ENCODE assay signal across 18 cellular contexts in the genomic region with DNA sequence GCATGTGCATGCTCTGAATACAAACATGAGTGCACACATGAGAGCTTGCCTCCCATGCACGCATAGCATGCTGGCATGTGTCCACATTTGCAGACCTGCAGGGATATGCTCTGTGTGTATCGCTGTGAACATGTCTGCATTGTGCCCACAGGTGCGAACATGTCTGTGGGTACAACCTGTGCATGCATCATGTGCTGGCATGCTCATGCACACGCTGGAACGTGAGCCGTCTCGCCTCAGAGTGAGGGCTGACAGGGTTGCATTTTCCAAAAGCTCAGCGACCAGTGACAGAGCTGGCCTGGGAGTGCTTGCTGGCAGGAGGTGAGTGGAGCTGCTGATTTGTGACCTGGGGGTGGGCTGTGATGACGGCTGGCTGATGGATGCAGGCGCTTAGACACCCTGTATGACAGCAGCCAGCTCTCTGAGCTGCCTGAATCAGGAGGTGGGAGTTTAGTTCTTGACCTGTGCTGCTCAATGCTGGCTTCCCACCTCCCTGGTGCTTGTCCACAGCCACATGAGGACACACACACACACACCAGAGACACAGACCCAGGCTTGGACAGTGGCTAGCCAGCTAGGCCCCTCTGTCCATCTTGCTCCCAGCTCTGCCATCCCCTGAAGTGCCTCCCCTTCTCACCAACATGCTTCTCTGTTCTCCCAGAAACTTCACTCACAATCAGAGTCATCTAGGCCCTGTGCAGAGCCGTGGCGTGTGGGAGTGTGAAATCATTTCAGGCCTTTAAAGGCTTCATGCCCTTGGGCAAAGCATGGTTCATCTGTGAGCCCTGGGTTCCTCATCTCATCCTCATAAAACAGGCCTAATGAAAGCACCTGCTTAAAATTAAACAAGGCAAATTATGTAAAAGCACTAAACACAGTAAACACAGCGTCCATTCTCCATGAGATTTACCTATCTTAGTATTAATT. TPM values are rescaled to one million over a fixed set of nuclear protein-coding genes. Genes with fewer than 3 reads are reported as not detected.
A peak's percentile ranks its signal among the peaks of the same experiment; 100 is the strongest.
DNase-seq lines count a peak whose midpoint lies in the region; TF ChIP-seq lines count a peak whose summit lies in the region.
"Had no signal": no experiment of that assay in that cellular context is flagged by ENCODE, and none has a peak within 500 bp of the region (broad histone marks: within the 10 kb centered on the region; RNA-seq: fewer than 3 reads in every experiment).

No MANE protein-coding gene starts in this region.

- peak overlapping the region; percentile 14 for H2AFZ ChIP-seq in neural cell (ENCODE audit: low read depth, low read length)
- H2AFZ ChIP-seq: GM23248 had no signal

- no peaks in the 10 kb centered on the region for H3K9me2 ChIP-seq in neural cell (ENCODE audit: insufficient read depth, low read length)

- TF ChIP-seq CTCF in neural cell (IDR thresholded peaks at IDR 0.05; ENCODE audit: poor library complexity, severe bottlenecking), result no peak
- TF ChIP-seq CTCF in foreskin fibroblast (IDR thresholded peaks at IDR 0.05; ENCODE audit: low read depth, low read length), result no peak

- H3K36me3 ChIP-seq in neural cell (ENCODE audit: insufficient read depth, low read length), result no peaks in the 10 kb centered on the region
- H3K36me3 ChIP-seq: HAP-1, Peyer's patch had no signal

- no peaks in the 10 kb centered on the region for H3K79me2 ChIP-seq in neural cell (replicated peaks; ENCODE audit: insufficient read depth, low read length)

- H3K27me3 ChIP-seq in neural cell (ENCODE audit: insufficient read depth, low read depth, low read length), result peaks cover 24% of the 10 kb centered on the region

- H3K4me3 ChIP-seq in neural cell (ENCODE audit: low read length) (no peak overlapping the region), foreskin fibroblast (ENCODE audit: low read depth in 1 of 2, low read length in 2 of 2) (no peak overlapping the region)
- H3K4me3 ChIP-seq: GM12878, GM23248, HAP-1, Peyer's patch had no signal

- H3K27ac ChIP-seq in neural cell (ENCODE audit: low read length), result peak overlapping the region; percentile 64
- H3K27ac ChIP-seq: 22Rv1, GM23248, Peyer's patch had no signal

- TF ChIP-seq RAD21 in neural cell (conservative IDR thresholded peaks at IDR 0.05), result no peak

- H3F3A ChIP-seq in neural cell (ENCODE audit: insufficient read depth, low read length, poor library complexity, severe bottlenecking), result no peaks in the 10 kb centered on the region

- DNase-seq in NCI-H2227 treated with DMSO at 0.1 percent for 48 hours (lab: John Stamatoyannopoulos, UW) (peak; percentile 7), NCI-H2227 (lab: John Stamatoyannopoulos, UW; ENCODE audit: unreplicated experiment) (no peak), NCI-H1417 (lab: John Stamatoyannopoulos, UW) (peak in 2 of 3 experiments; percentile 38 to 79), cerebellum (ENCODE audit: low spot score) (peak; percentile 38), foreskin fibroblast (no peak), iPS-NIHi7 (ENCODE audit: extremely low spot score) (no peak)
- no peak for DNase-seq in stimulated activated naive CD4-positive, alpha-beta T cell treated with Interleukin-2 at 50 U/mL for 16 hours (lab: John Stamatoyannopoulos, UW)
- DNase-seq: AML-193, DND-41, GM23248, Karpas-422, NCI-H510A, Peyer's patch had no signal

- no peaks in the 10 kb centered on the region for H4K20me1 ChIP-seq in neural cell (ENCODE audit: insufficient read depth)

- H3K9me3 ChIP-seq in neural cell (ENCODE audit: low read length), result no peaks in the 10 kb centered on the region
- H3K9me3 ChIP-seq: HAP-1, Peyer's patch had no signal

- peak; percentile 22 for TF ChIP-seq EP300 in neural cell (conservative IDR thresholded peaks at IDR 0.05; ENCODE audit: poor library complexity, severe bottlenecking)

- peak overlapping the region; percentile 34 for H3K9ac ChIP-seq in neural cell (ENCODE audit: low read length)
- H3K9ac ChIP-seq: GM23248 had no signal

- no peak overlapping the region for H3K4me2 ChIP-seq in neural cell (ENCODE audit: low read length)

TF ChIP-seq in neural cell, 6 proteins besides CTCF, POLR2A, EP300 and RAD21:
- TF ChIP-seq POLR2AphosphoS5 (IDR thresholded peaks at IDR 0.05) (no peak), MXI1 (conservative IDR thresholded peaks at IDR 0.05; ENCODE audit: poor library complexity, severe bottlenecking) (peak; percentile 40), SMC3 (conservative IDR thresholded peaks at IDR 0.05; ENCODE audit: poor library complexity) (no peak)

RNA-seq across cellular contexts. Expression of a gene that starts 51.4 kb away (rescaled TPM):
- total RNA-seq in cerebellum, result 1.6 TPM
- polyA plus RNA-seq in neural cell, result not detected in 2 replicates
- not detected in 2 replicates for polyA minus RNA-seq in neural cell
- total RNA-seq: SK-MEL-5 had no signal

Comparison
In these comparisons a context has a peak if more than half of its experiments do, and no peak if none do; other contexts are left out.
1. DNase-seq: peak in NCI-H2227 treated with DMSO at 0.1 percent for 48 hours (single experiment), NCI-H1417 (2 of 3) and cerebellum (single experiment); none in NCI-H2227 (single experiment), foreskin fibroblast (0 of 2), iPS-NIHi7 (single experiment) and stimulated activated naive CD4-positive, alpha-beta T cell treated with Interleukin-2 at 50 U/mL for 16 hours (single experiment).